Comparison of ENCODE assay signal across 9 cellular contexts in the genomic region with DNA sequence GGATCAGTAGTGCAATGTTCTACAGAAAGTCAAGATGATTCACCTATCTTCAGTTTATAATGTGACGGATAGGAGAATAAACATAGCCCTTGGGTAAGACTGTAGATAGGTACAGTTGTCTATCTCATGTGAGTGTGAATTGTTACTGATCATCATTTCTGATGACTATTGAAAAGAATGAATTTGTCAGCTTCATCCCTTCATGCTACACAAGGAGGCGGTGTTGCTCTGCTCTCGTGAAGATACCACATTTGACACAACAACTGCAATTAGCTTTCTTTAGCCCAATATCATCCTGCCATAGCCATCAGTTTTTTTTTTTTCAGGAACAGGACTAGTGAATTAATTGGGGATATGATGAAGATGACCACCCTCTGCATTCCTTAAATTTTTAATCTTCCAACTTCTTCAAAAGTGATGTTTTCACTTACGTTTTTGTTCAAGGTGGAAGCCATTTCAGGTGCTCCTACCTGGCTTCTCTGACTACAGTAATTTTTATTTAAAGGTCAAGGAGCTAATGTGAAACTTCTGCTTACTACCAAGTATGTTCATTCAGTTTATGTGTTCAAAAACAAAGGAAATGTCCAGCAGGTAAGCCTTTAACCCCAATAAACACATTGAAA.
DNase-seq lines count a peak whose midpoint lies in the region; ATAC-seq, FAIRE-seq and TF ChIP-seq lines count a peak whose summit lies in the region.
"Had no signal": no experiment of that assay in that cellular context is flagged by ENCODE, and none has a peak within 500 bp of the region (broad histone marks: within the 10 kb centered on the region; RNA-seq: fewer than 3 reads in every experiment).

No MANE protein-coding gene starts in this region.

- no TSS peak for BruUV-seq in HepG2 (replicated peaks; lab: Mats Ljungman, UMichigan)

- CTCF ChIA-PET in BJ (lab: Yijun Ruan, JAX) (interaction anchor here (0.6 to 2.5 kb wide), 25 partner anchors 9 to 1228 kb away, joined by 3 to 13 read pairs (median 3); no protein-coding TSS in a partner anchor), HepG2 (lab: Yijun Ruan, JAX; ENCODE audit: low intra/inter-chr PET ratio, low total read pairs) (interaction anchor here (0.5 to 2.3 kb wide), 3 partner anchors 168 to 967 kb away, joined by 3 to 13 read pairs (median 7); no protein-coding TSS in a partner anchor)

- H3K4me3 ChIP-seq in BJ (ENCODE audit: low read depth, low read length) = no peak overlapping the region
- H3K4me3 ChIP-seq in astrocyte of the cerebellum (ENCODE audit: low read depth, low read length) = no peak overlapping the region
- H3K4me3 ChIP-seq in HepG2 (replicated peaks in 1 of 3; ENCODE audit: insufficient read depth in 1 of 3, low read depth in 2 of 3, low read length in 3 of 3) = no peak overlapping the region

- peak; percentile 48; the same call in 1 of the 3 replicates for ATAC-seq in HepG2

- no peak overlapping the region for H2AFZ ChIP-seq in HepG2 (ENCODE audit: low read length)

- no peaks in the 10 kb centered on the region for H3K4me1 ChIP-seq in HepG2 (ENCODE audit: insufficient read depth, low read length)

- TF ChIP-seq EP300 in HepG2 (IDR thresholded peaks at IDR 0.05; ENCODE audit: low read depth in 2 of 2, low read length in 2 of 2) (no peak), HepG2 (CRISPR knock-in tag; IDR thresholded peaks at IDR 0.05; ENCODE audit: borderline replicate concordance) (no peak)

- FAIRE-seq in HepG2 (lab: Jason Lieb, UNC) = peak; percentile 23

- no peaks in the 10 kb centered on the region for H3K79me2 ChIP-seq in HepG2 (ENCODE audit: insufficient read depth, low read length)

- peak; percentile 69 for TF ChIP-seq CTCF in BJ (IDR thresholded peaks at IDR 0.05; ENCODE audit: insufficient read depth, low read depth, low read length)
- peak; percentile 66 for TF ChIP-seq CTCF in astrocyte of the cerebellum (IDR thresholded peaks at IDR 0.05; ENCODE audit: low read depth, low read length, missing control alignments)
- TF ChIP-seq CTCF in HepG2 (CRISPR knock-in tag; IDR thresholded peaks at IDR 0.05) = peak; percentile 67

- DNase-seq in BJ (ENCODE audit: low read depth) (no peak), HT-29 (ENCODE audit: low spot score) (peak; percentile 48), astrocyte of the cerebellum (ENCODE audit: low read depth) (peak; percentile 32), HepG2 (ENCODE audit: low spot score) (peak; percentile 2), HuH-7.5 (ENCODE audit: low spot score) (no peak), NCI-H1417 treated with DMSO at 0.1 percent for 48 hours (lab: John Stamatoyannopoulos, UW) (no peak), NCI-H128 (lab: John Stamatoyannopoulos, UW; ENCODE audit: unreplicated experiment) (no peak), NCI-H2081 treated with DMSO at 0.1 percent for 48 hours (lab: John Stamatoyannopoulos, UW) (no peak)

- TF ChIP-seq POLR2A in HepG2 (IDR thresholded peaks at IDR 0.05; ENCODE audit: insufficient read depth in 1 of 2, low read depth in 2 of 2, low read length in 2 of 2) = no peak

- H3K27ac ChIP-seq in HepG2 (ENCODE audit: extremely low read length, insufficient read depth, low read length) = no peak overlapping the region
- H3K27ac ChIP-seq: KMS-11 had no signal

- intact Hi-C loops in HepG2 (cut with micrococcal nuclease; ENCODE audit: unreplicated experiment) = loop anchor here (1.0 to 5.0 kb wide), 4 partner anchors 73 to 967 kb away; no protein-coding TSS in a partner anchor

- no peak overlapping the region for H3K9ac ChIP-seq in HepG2 (ENCODE audit: insufficient read depth, low read depth, low read length)
- H3K9ac ChIP-seq: KMS-11 had no signal

- H3K27me3 ChIP-seq in BJ (ENCODE audit: control insufficient read depth, insufficient read depth, low read length) = no peaks in the 10 kb centered on the region
- H3K27me3 ChIP-seq in HepG2 (ENCODE audit: control insufficient read depth in 1 of 2, insufficient read depth in 2 of 2, low read length in 2 of 2) = no peaks in the 10 kb centered on the region

- in situ Hi-C loops in astrocyte of the cerebellum (cut with HindIII; ENCODE audit: low sequenced_read_pairs) (loop anchor here (5.0 kb wide), 1 partner anchor 95 kb away; no protein-coding TSS in a partner anchor), HepG2 (cut with HindIII; ENCODE audit: extremely low pct_ligation_motif_present, low pct_unique_long_range_greater_than_20kb) (loop anchor here (10.0 kb wide), 1 partner anchor 952 kb away; no protein-coding TSS in a partner anchor)

- POLR2A ChIA-PET in BJ (lab: Charles Lee) = interaction anchor here (0.6 kb wide), 1 partner anchor 219 kb away, joined by 3 read pairs; no protein-coding TSS in a partner anchor
- POLR2A ChIA-PET in HepG2 (lab: Yijun Ruan, JAX) = no interaction called here

- no peak overlapping the region for H3K4me2 ChIP-seq in HepG2 (ENCODE audit: low read depth, low read length)
- H3K4me2 ChIP-seq: KMS-11 had no signal

- no peaks in the 10 kb centered on the region for H4K20me1 ChIP-seq in HepG2 (ENCODE audit: insufficient read depth, low read length)

- H3K9me3 ChIP-seq in HepG2 (ENCODE audit: low read length) = no peaks in the 10 kb centered on the region

- no peaks in the 10 kb centered on the region for H3K36me3 ChIP-seq in BJ (ENCODE audit: control insufficient read depth, insufficient read depth, low read length)
- H3K36me3 ChIP-seq in HepG2 (replicated peaks in 1 of 2; ENCODE audit: control insufficient read depth in 1 of 2, insufficient read depth in 2 of 2, low read length in 2 of 2) = no peaks in the 10 kb centered on the region

- 12% methylated on average over 4 of the region's 4 CpGs for WGBS in HepG2 (ENCODE audit: low lambda C conversion rate)

- TF ChIP-seq RAD21 in HepG2 (CRISPR knock-in tag; IDR thresholded peaks at IDR 0.05) = no peak

TF ChIP-seq in HepG2, 621 proteins besides CTCF, POLR2A, EP300 and RAD21 (continues in another document):
- TF ChIP-seq, protein P1, sequence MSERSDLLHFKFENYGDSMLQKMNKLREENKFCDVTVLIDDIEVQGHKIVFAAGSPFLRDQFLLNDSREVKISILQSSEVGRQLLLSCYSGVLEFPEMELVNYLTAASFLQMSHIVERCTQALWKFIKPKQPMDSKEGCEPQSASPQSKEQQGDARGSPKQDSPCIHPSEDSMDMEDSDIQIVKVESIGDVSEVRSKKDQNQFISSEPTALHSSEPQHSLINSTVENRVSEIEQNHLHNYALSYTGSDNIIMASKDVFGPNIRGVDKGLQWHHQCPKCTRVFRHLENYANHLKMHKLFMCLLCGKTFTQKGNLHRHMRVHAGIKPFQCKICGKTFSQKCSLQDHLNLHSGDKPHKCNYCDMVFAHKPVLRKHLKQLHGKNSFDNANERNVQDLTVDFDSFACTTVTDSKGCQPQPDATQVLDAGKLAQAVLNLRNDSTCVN (CRISPR knock-in tag; IDR thresholded peaks at IDR 0.05; ENCODE audit: borderline replicate concordance) = no peak
- TF ChIP-seq SRSF4 (IDR thresholded peaks at IDR 0.05; ENCODE audit: low read depth, low read length, poor library complexity, severe bottlenecking) (no peak), RARG (CRISPR knock-in tag; IDR thresholded peaks at IDR 0.05; ENCODE audit: low read depth) (no peak), NAIF1 (CRISPR knock-in tag; IDR thresholded peaks at IDR 0.05; ENCODE audit: borderline replicate concordance) (no peak), ZNF264 (CRISPR knock-in tag; IDR thresholded peaks at IDR 0.05) (no peak), ELF4 (CRISPR knock-in tag; IDR thresholded peaks at IDR 0.05; ENCODE audit: borderline replicate concordance) (no peak), ZNF33B (CRISPR knock-in tag; IDR thresholded peaks at IDR 0.05) (no peak), GFI1 (CRISPR knock-in tag; IDR thresholded peaks at IDR 0.05; ENCODE audit: borderline replicate concordance) (no peak), EED (CRISPR knock-in tag; IDR thresholded peaks at IDR 0.05) (no peak)
- TF ChIP-seq, protein P2, sequence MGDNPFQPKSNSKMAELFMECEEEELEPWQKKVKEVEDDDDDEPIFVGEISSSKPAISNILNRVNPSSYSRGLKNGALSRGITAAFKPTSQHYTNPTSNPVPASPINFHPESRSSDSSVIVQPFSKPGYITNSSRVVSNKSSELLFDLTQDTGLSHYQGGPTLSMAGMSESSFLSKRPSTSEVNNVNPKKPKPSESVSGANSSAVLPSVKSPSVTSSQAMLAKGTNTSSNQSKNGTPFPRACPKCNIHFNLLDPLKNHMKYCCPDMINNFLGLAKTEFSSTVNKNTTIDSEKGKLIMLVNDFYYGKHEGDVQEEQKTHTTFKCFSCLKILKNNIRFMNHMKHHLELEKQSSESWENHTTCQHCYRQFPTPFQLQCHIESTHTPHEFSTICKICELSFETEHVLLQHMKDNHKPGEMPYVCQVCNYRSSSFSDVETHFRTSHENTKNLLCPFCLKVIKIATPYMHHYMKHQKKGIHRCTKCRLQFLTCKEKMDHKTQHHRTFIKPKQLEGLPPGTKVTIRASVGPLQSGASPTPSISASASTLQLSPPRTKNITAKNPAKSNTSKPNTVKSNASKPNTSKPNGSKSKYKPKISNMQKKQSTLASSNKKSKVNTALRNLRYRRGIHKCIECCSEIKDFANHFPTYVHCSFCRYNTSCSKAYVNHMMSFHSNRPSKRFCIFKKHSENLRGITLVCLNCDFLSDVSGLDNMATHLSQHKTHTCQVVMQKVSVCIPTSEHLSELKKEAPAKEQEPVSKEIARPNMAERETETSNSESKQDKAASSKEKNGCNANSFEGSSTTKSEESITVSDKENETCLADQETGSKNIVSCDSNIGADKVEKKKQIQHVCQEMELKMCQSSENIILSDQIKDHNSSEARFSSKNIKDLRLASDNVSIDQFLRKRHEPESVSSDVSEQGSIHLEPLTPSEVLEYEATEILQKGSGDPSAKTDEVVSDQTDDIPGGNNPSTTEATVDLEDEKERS (CRISPR knock-in tag; IDR thresholded peaks at IDR 0.05) = no peak
- TF ChIP-seq, protein P3, sequence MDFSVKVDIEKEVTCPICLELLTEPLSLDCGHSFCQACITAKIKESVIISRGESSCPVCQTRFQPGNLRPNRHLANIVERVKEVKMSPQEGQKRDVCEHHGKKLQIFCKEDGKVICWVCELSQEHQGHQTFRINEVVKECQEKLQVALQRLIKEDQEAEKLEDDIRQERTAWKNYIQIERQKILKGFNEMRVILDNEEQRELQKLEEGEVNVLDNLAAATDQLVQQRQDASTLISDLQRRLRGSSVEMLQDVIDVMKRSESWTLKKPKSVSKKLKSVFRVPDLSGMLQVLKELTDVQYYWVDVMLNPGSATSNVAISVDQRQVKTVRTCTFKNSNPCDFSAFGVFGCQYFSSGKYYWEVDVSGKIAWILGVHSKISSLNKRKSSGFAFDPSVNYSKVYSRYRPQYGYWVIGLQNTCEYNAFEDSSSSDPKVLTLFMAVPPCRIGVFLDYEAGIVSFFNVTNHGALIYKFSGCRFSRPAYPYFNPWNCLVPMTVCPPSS (IDR thresholded peaks at IDR 0.05) = no peak

Comparison
In these comparisons a context has a peak if more than half of its experiments do, and no peak if none do; other contexts are left out.
1. DNase-seq: peak in HT-29 (single experiment), astrocyte of the cerebellum (single experiment) and HepG2 (single experiment); none in BJ (single experiment), HuH-7.5 (single experiment), NCI-H1417 treated with DMSO at 0.1 percent for 48 hours (single experiment), NCI-H128 (single experiment) and NCI-H2081 treated with DMSO at 0.1 percent for 48 hours (single experiment).
2. Peak in every context shown above with its lines, with median percentiles within 50 percentile points of each other: CTCF ChIP-seq.